ENCODE assay signal across 8 cellular contexts in the genomic region with DNA sequence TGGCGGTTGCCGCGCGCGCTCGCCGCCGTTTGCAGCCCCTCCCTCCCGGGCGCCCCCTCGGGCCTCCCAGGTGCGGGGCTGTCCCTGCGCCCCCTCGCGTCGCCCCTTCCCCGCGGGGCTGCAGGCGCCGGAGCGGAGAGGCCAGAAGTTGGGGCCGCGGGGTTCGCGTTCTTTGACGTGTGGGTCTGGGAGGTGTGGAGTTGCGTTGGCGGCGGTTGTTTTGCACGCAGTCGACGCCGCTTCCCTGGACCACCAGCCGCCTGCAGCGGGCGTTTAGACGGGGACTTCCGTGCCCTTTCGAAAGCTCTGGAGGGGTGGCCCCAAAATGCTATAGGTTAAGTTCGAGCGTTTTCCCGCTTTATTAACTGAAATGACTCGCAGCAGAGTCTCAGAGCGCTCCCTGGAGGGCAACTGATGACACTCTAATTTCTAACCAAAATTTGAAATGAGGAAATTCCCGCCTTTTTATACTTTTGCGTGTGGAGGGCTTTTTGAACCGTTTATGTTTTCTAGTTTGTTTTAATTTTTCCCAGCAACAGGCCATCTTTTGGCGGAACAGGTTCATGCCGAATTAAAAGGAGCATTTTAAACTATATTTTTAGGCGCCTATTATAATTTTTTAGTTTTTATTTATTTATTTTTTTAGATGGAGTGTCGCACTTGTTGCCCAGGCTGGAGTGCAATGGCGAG. TPM values are rescaled to one million over a fixed set of nuclear protein-coding genes. Genes with fewer than 3 reads are reported as not detected.
DNase-seq lines count a peak whose midpoint lies in the region; ATAC-seq and TF ChIP-seq lines count a peak whose summit lies in the region.

No MANE protein-coding gene starts in this region.

- intact Hi-C loops in activated T-helper 2 cell treated with anti-CD3 and anti-CD28 coated beads, Interferon-gamma antibody, Interleukin-2, Interleukin-4, amounts not matched to agents 10 μg/mL and 5 μg/mL and 100 μg/mL, durations not matched to agents 14 hours and 24 hours and 36 hours (cut with micrococcal nuclease), result loop anchor here (1.0 to 10.0 kb wide), 5 partner anchors 13 to 1612 kb away; partner anchors contain the start of genes NEDD1 and SLC25A3

- peak overlapping the region; percentile 99 for H3K27ac Mint-ChIP-seq in GM23338
- H3K27ac Mint-ChIP-seq in activated T-helper 2 cell treated with anti-CD3 and anti-CD28 coated beads, Interferon-gamma antibody, Interleukin-2, Interleukin-4, amounts not matched to agents 10 μg/mL and 5 μg/mL and 100 μg/mL, durations not matched to agents 14 hours and 24 hours and 36 hours, result peak overlapping the region; percentile 98
- H3K27ac Mint-ChIP-seq in neural crest cell (ENCODE audit: unreplicated experiment), result peak overlapping the region; percentile 100

- TF ChIP-seq CTCF in GM23338 (conservative IDR thresholded peaks at IDR 0.05; ENCODE audit: low read depth in 2 of 2), result peak; percentile 67
- TF ChIP-seq CTCF in LNCAP (IDR thresholded peaks at IDR 0.05), result peak; percentile 66
- peak; percentile 73 for TF ChIP-seq CTCF in neural crest cell (conservative IDR thresholded peaks at IDR 0.05)

- H3K9me3 Mint-ChIP-seq in GM23338 (peaks cover 4% of the 10 kb centered on the region; the same call in 2 of the 3 replicates), neural crest cell (no peaks in the 10 kb centered on the region)
- no peaks in the 10 kb centered on the region for H3K9me3 Mint-ChIP-seq in activated T-helper 2 cell treated with anti-CD3 and anti-CD28 coated beads, Interferon-gamma antibody, Interleukin-2, Interleukin-4, amounts not matched to agents 10 μg/mL and 5 μg/mL and 100 μg/mL, durations not matched to agents 14 hours and 24 hours and 36 hours

- H3K9me2 ChIP-seq in GM23338 (ENCODE audit: insufficient read depth), result no peaks in the 10 kb centered on the region

- H3K4me3 ChIP-seq in GM23338 (peak overlapping the region; percentile 96), stomach smooth muscle (ENCODE audit: low read length in 2 of 2) (peak overlapping the region; percentile 87 to 98)

- H3K4me2 ChIP-seq in GM23338, result peak overlapping the region; percentile 73

- no peaks in the 10 kb centered on the region; the same call in 1 of the 2 replicates for H3K36me3 ChIP-seq in GM23338 (ENCODE audit: insufficient read depth)
- H3K36me3 ChIP-seq in stomach smooth muscle (ENCODE audit: control insufficient read depth in 2 of 2, insufficient read depth in 2 of 2, low read length in 2 of 2), result no peaks in the 10 kb centered on the region

- H3K27me3 Mint-ChIP-seq in GM23338 (ENCODE audit: insufficient read depth, low read depth, poor library complexity) (peaks cover 17% of the 10 kb centered on the region), neural crest cell (ENCODE audit: low read depth) (peaks cover 9% of the 10 kb centered on the region)
- H3K27me3 Mint-ChIP-seq in activated T-helper 2 cell treated with anti-CD3 and anti-CD28 coated beads, Interferon-gamma antibody, Interleukin-2, Interleukin-4, amounts not matched to agents 10 μg/mL and 5 μg/mL and 100 μg/mL, durations not matched to agents 14 hours and 24 hours and 36 hours (ENCODE audit: low read depth), result no peaks in the 10 kb centered on the region

- peak; percentile 92 for DNase-seq in EL
- DNase-seq in GM23338 (ENCODE audit: low spot score), result peak; percentile 91
- peak; percentile 88 for DNase-seq in RPMI7951 (ENCODE audit: low read depth)
- peak; percentile 83 for DNase-seq in activated T-helper 2 cell treated with anti-CD3 and anti-CD28 coated beads, Interferon-gamma antibody, Interleukin-2, Interleukin-4, amounts not matched to agents 10 μg/mL and 5 μg/mL and 100 μg/mL, durations not matched to agents 14 hours and 24 hours and 36 hours (ENCODE audit: low spot score)
- peak; percentile 83 for DNase-seq in fibroblast of the conjunctiva (ENCODE audit: low read depth)
- peak; percentile 63 for DNase-seq in neural crest cell (ENCODE audit: low read depth, low spot score)

- H3K4me3 Mint-ChIP-seq in GM23338, result peak overlapping the region; percentile 97
- peak overlapping the region; percentile 92 for H3K4me3 Mint-ChIP-seq in activated T-helper 2 cell treated with anti-CD3 and anti-CD28 coated beads, Interferon-gamma antibody, Interleukin-2, Interleukin-4, amounts not matched to agents 10 μg/mL and 5 μg/mL and 100 μg/mL, durations not matched to agents 14 hours and 24 hours and 36 hours (ENCODE audit: low read depth)
- H3K4me3 Mint-ChIP-seq in neural crest cell, result peak overlapping the region; percentile 100

- peak overlapping the region; percentile 36 to 95 for H3K9ac ChIP-seq in stomach smooth muscle (ENCODE audit: low read length in 2 of 2)

- H3K27me3 ChIP-seq in GM23338 (ENCODE audit: insufficient read depth) (no peaks in the 10 kb centered on the region), stomach smooth muscle (ENCODE audit: control insufficient read depth in 1 of 2, insufficient read depth in 2 of 2, low read length in 2 of 2) (no peaks in the 10 kb centered on the region)

- H3K4me1 Mint-ChIP-seq in GM23338, result peaks cover 25% of the 10 kb centered on the region
- peaks cover 22% of the 10 kb centered on the region for H3K4me1 Mint-ChIP-seq in activated T-helper 2 cell treated with anti-CD3 and anti-CD28 coated beads, Interferon-gamma antibody, Interleukin-2, Interleukin-4, amounts not matched to agents 10 μg/mL and 5 μg/mL and 100 μg/mL, durations not matched to agents 14 hours and 24 hours and 36 hours (ENCODE audit: low read depth)
- peaks cover 42% of the 10 kb centered on the region for H3K4me1 Mint-ChIP-seq in neural crest cell

- no peaks in the 10 kb centered on the region for H3K9me3 ChIP-seq in stomach smooth muscle (ENCODE audit: control insufficient read depth in 2 of 2, low read length in 2 of 2)

- no peak overlapping the region for H2AFZ ChIP-seq in GM23338

- H4K20me1 ChIP-seq in GM23338 (replicated peaks; ENCODE audit: insufficient read depth), result peaks cover 39% of the 10 kb centered on the region

- peaks cover 77% of the 10 kb centered on the region for H3K79me2 ChIP-seq in GM23338 (replicated peaks; ENCODE audit: insufficient read depth)

- H3K27ac ChIP-seq in GM23338 (ENCODE audit: low read depth), result peak overlapping the region; percentile 100
- peak overlapping the region; percentile 96 for H3K27ac ChIP-seq in stomach smooth muscle (ENCODE audit: low read length)

- peak; percentile 56 for ATAC-seq in GM23338

- peaks cover 6% of the 10 kb centered on the region for H3F3A ChIP-seq in GM23338 (replicated peaks; ENCODE audit: low read depth)

- H3K36me3 Mint-ChIP-seq in GM23338 (ENCODE audit: low read depth) (peaks cover 37% of the 10 kb centered on the region), neural crest cell (ENCODE audit: low read depth) (peaks cover 13% of the 10 kb centered on the region)
- H3K36me3 Mint-ChIP-seq in activated T-helper 2 cell treated with anti-CD3 and anti-CD28 coated beads, Interferon-gamma antibody, Interleukin-2, Interleukin-4, amounts not matched to agents 10 μg/mL and 5 μg/mL and 100 μg/mL, durations not matched to agents 14 hours and 24 hours and 36 hours (ENCODE audit: low read depth), result peaks cover 50% of the 10 kb centered on the region

- H3K4me1 ChIP-seq in GM23338 (ENCODE audit: insufficient read depth) (peaks cover 30% of the 10 kb centered on the region), stomach smooth muscle (ENCODE audit: control insufficient read depth, insufficient read depth, low read length) (peaks cover 16% of the 10 kb centered on the region)

TF ChIP-seq in GM23338, 12 proteins besides CTCF, POLR2A, EP300 and RAD21 (continues in another document):
- TF ChIP-seq ETS1 (IDR thresholded peaks at IDR 0.05) (no peak), CREB1 (CRISPR knock-in tag; IDR thresholded peaks at IDR 0.05; ENCODE audit: low read depth) (no peak), ZNF114 (CRISPR knock-in tag; IDR thresholded peaks at IDR 0.05) (no peak), POLR2AphosphoS5 (IDR thresholded peaks at IDR 0.05; ENCODE audit: low read depth) (peak; percentile 33; the same call in 1 of the 2 replicates)

RNA-seq across cellular contexts. Expression of gene TMPO, which starts 0.9 kb away (rescaled TPM):
- 256 and 290 TPM in 2 replicates for total RNA-seq in GM23338 (2014; rRNA removed; shearing (Covaris generic))
- polyA plus RNA-seq in GM23338 (2016; fragmentation: Nextera tagmentation; extraction: Ambion mirVana), result 75.5 and 77.9 TPM in 2 replicates
- total RNA-seq in RPMI7951 (2014; rRNA removed; shearing (Covaris generic)), result 155 and 163 TPM in 2 replicates
- 361 and 384 TPM in 2 replicates for total RNA-seq in activated T-helper 2 cell treated with anti-CD3 and anti-CD28 coated beads, Interferon-gamma antibody, Interleukin-2, Interleukin-4, amounts not matched to agents 10 μg/mL and 5 μg/mL and 100 μg/mL, durations not matched to agents 14 hours and 24 hours and 36 hours
- total RNA-seq in neural crest cell, result 295 and 305 TPM in 2 replicates

Comparison
In these comparisons a context has a peak if more than half of its experiments do, and no peak if none do; other contexts are left out.
1. Peak in every context shown above with its lines: DNase-seq, ATAC-seq, H3K4me3 ChIP-seq and H3K27ac ChIP-seq.